Comparison of ENCODE assay signal across 19 cellular contexts in the genomic region with DNA sequence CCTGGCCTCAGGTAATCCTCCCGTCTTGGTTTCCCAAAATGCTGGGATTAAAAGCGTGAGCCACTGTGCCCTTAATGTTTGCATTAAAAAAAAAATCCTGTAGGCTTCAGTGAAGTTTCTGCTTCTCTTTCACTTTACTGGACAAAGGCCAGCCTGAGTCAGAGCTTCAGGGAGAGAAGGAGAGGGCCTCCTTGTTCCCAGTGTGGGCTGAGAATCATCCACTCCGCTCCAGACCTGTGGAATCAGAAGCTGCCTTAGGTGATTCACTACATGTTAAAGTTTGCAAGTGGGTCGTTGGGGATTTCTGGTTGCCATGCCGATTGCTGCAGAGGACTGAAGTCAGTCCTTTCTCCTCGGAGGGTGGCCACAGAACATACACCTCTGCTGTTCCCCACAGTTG.
A peak's percentile ranks its signal among the peaks of the same experiment; 100 is the strongest.
DNase-seq lines count a peak whose midpoint lies in the region; ATAC-seq, FAIRE-seq and TF ChIP-seq lines count a peak whose summit lies in the region.
"Had no signal": no experiment of that assay in that cellular context is flagged by ENCODE, and none has a peak within 500 bp of the region (broad histone marks: within the 10 kb centered on the region; RNA-seq: fewer than 3 reads in every experiment).

No MANE protein-coding gene starts in this region.

- H3K36me3 ChIP-seq in MG63 (no peaks in the 10 kb centered on the region), bronchial epithelial cell (ENCODE audit: control insufficient read depth, insufficient read depth, low read length) (no peaks in the 10 kb centered on the region), aorta (ENCODE audit: control insufficient read depth in 1 of 2, insufficient read depth in 2 of 2, low read length in 1 of 2) (no peaks in the 10 kb centered on the region)
- H3K36me3 ChIP-seq: uterus had no signal

- DNase-seq in AG08396 (ENCODE audit: low spot score) (peak; percentile 31), MG63 (peak; percentile 29), bronchial epithelial cell (ENCODE audit: low read depth) (peak; percentile 4), kidney glomerular epithelial cell (lab: John Stamatoyannopoulos, UW) (peak; percentile 68), inferior parietal cortex (ENCODE audit: extremely low spot score) (no peak), NCI-H2107 (lab: John Stamatoyannopoulos, UW) (no peak), NK-92 (lab: John Stamatoyannopoulos, UW; ENCODE audit: unreplicated experiment) (no peak), aorta (no peak)
- DNase-seq: activated CD4-positive, alpha-beta T cell treated with anti-CD3 and anti-CD28 coated beads for 1 hour; activated CD8-positive, alpha-beta memory T cell treated with anti-CD3 and anti-CD28 coated beads, Interleukin-2, amount 50 U/mL, for 48 hours; activated naive CD4-positive, alpha-beta T cell treated with anti-CD3 and anti-CD28 coated beads, Interleukin-2, amount 10 ng/mL, durations not matched to agents 7 days and 5 days; effector CD4-positive, alpha-beta T cell; H9; NCI-H1694; NCI-H446 treated with DMSO at 0.1 percent for 48 hours; SIG-M5; stimulated activated CD4-positive, alpha-beta T cell treated with anti-CD3 and anti-CD28 coated beads, Interleukin-15, amount 100 ng/mL, for 24 hours; stimulated activated naive CD8-positive, alpha-beta T cell treated with anti-CD3 and anti-CD28 coated beads, Interleukin-15, amount 100 ng/mL, for 72 hours; uterus had no signal

- H3K4me3 ChIP-seq in MG63 (no peak overlapping the region), bronchial epithelial cell (ENCODE audit: low read depth, low read length) (no peak overlapping the region), aorta (ENCODE audit: low read length in 2 of 2) (no peak overlapping the region)
- H3K4me3 ChIP-seq: uterus had no signal

- intact Hi-C loops in aorta (cut with DNase I) = no loop called here

- WGBS in aorta, 2 donors = 51% methylated on average over 6 of the region's 6 CpGs

- FAIRE-seq in bronchial epithelial cell (lab: Jason Lieb, UNC) = no peak

- H3K27ac ChIP-seq in aorta (ENCODE audit: low read depth in 1 of 2, low read length in 2 of 2) = no peak overlapping the region
- H3K27ac ChIP-seq: uterus had no signal

- no peaks in the 10 kb centered on the region for H3K27me3 ChIP-seq in MG63
- no peaks in the 10 kb centered on the region for H3K27me3 ChIP-seq in bronchial epithelial cell (ENCODE audit: control insufficient read depth, insufficient read depth, low read length)
- H3K27me3 ChIP-seq in aorta (ENCODE audit: control insufficient read depth in 1 of 2, insufficient read depth in 2 of 2, low read length in 1 of 2) = no peaks in the 10 kb centered on the region
- H3K27me3 ChIP-seq: uterus had no signal

- ATAC-seq in aorta (ENCODE audit: low FRiP score) = no peak
- ATAC-seq: stimulated activated naive CD8-positive, alpha-beta T cell treated with anti-CD3 and anti-CD28 coated beads, Interleukin-15, amount 100 ng/mL, for 72 hours had no signal

- TF ChIP-seq CTCF in bronchial epithelial cell (IDR thresholded peaks at IDR 0.05; ENCODE audit: insufficient read depth, low read length, severe bottlenecking) = no peak

- H3K9me3 ChIP-seq in MG63 (no peaks in the 10 kb centered on the region), aorta (ENCODE audit: control insufficient read depth, low read length) (no peaks in the 10 kb centered on the region)
- H3K9me3 ChIP-seq: uterus had no signal

- H3K4me1 ChIP-seq in aorta (ENCODE audit: control insufficient read depth in 1 of 2, insufficient read depth in 2 of 2, low read length in 2 of 2) = no peaks in the 10 kb centered on the region
- H3K4me1 ChIP-seq: uterus had no signal

Comparison
In these comparisons a context has a peak if more than half of its experiments do, and no peak if none do; other contexts are left out.
1. DNase-seq: peak in AG08396 (single experiment), MG63 (single experiment), bronchial epithelial cell (single experiment) and kidney glomerular epithelial cell (single experiment); none in inferior parietal cortex (single experiment), NCI-H2107 (single experiment), NK-92 (single experiment) and aorta (0 of 2).